20 cellular contexts compared by ENCODE assay signal in genomic region chr7:8582723-8583122, GRCh38.
DNase-seq lines count a peak whose midpoint lies in the region; ATAC-seq, FAIRE-seq and TF ChIP-seq lines count a peak whose summit lies in the region.
"Had no signal": no experiment of that assay in that cellular context is flagged by ENCODE, and none has a peak within 500 bp of the region (broad histone marks: within the 10 kb centered on the region; RNA-seq: fewer than 3 reads in every experiment).

No MANE protein-coding gene starts in this region.

- no peak overlapping the region for H3K27ac Mint-ChIP-seq in CD4-positive, alpha-beta memory T cell
- H3K27ac Mint-ChIP-seq: CD4-positive, alpha-beta T cell; GM23338 had no signal

- TF ChIP-seq POLR2A in K562 (conservative IDR thresholded peaks at IDR 0.05) = no peak

- no peaks in the 10 kb centered on the region for H3K79me1 ChIP-seq in neuronal stem cell (ENCODE audit: low read depth, low read length)

- H3K4me1 ChIP-seq in K562 (replicated peaks in 1 of 2; ENCODE audit: control insufficient read depth in 2 of 2, insufficient read depth in 2 of 2, low read length in 2 of 2) (no peaks in the 10 kb centered on the region), neuronal stem cell (ENCODE audit: control insufficient read depth in 2 of 2, insufficient read depth in 1 of 2, low read depth in 1 of 2, low read length in 2 of 2) (no peaks in the 10 kb centered on the region), upper lobe of right lung (no peaks in the 10 kb centered on the region), smooth muscle cell (ENCODE audit: low read depth) (no peaks in the 10 kb centered on the region)
- no peaks in the 10 kb centered on the region for H3K4me1 ChIP-seq in CD4-positive, alpha-beta memory T cell (ENCODE audit: insufficient read depth, low read length)
- H3K4me1 ChIP-seq: A549 had no signal

- no peak for FAIRE-seq in K562 (lab: Jason Lieb, UNC)
- FAIRE-seq: A549, GM12892, GM18507, H54 had no signal

- no peak overlapping the region for H3K4ac ChIP-seq in neuronal stem cell (ENCODE audit: low read length)

- H3K4me3 ChIP-seq in K562 (no peak overlapping the region), neuronal stem cell (ENCODE audit: low read length in 2 of 2) (no peak overlapping the region), upper lobe of right lung (no peak overlapping the region), smooth muscle cell (no peak overlapping the region)
- no peak overlapping the region for H3K4me3 ChIP-seq in CD4-positive, alpha-beta memory T cell (ENCODE audit: low read length in 2 of 2)
- H3K4me3 ChIP-seq: A549, GM23338 had no signal

- H3K27ac ChIP-seq in K562 (ENCODE audit: extremely low read depth, low read depth, low read length) (no peak overlapping the region), neuronal stem cell (replicated peaks; ENCODE audit: low read length) (no peak overlapping the region), upper lobe of right lung (no peak overlapping the region), smooth muscle cell (ENCODE audit: low read depth) (no peak overlapping the region)
- H3K27ac ChIP-seq in CD4-positive, alpha-beta memory T cell (ENCODE audit: low read depth, low read length) = no peak overlapping the region
- H3K27ac ChIP-seq: 22Rv1, A549, C4-2B had no signal

- TF ChIP-seq EP300 in K562 (IDR thresholded peaks at IDR 0.05; ENCODE audit: low read length) = no peak

- H2BK5ac ChIP-seq in neuronal stem cell (ENCODE audit: low read length) = no peak overlapping the region

- H3K4me2 ChIP-seq in K562 (ENCODE audit: insufficient read depth, low read length) = no peak overlapping the region
- H3K4me2 ChIP-seq in neuronal stem cell (ENCODE audit: insufficient read depth, low read length, poor library complexity, severe bottlenecking) = peak overlapping the region; percentile 11
- no peak overlapping the region for H3K4me2 ChIP-seq in smooth muscle cell
- H3K4me2 ChIP-seq: A549, GM23338 had no signal

- no peak for TF ChIP-seq CTCF in K562 (IDR thresholded peaks at IDR 0.05 in 2 of 3, conservative IDR thresholded peaks at IDR 0.05 in 1 of 3; ENCODE audit: insufficient read depth in 2 of 3, low read depth in 1 of 3, low read length in 3 of 3)
- no peak for TF ChIP-seq CTCF in upper lobe of right lung (IDR thresholded peaks at IDR 0.05)
- no peak for TF ChIP-seq CTCF in smooth muscle cell (IDR thresholded peaks at IDR 0.05; ENCODE audit: borderline replicate concordance, insufficient read depth, poor library complexity, severe bottlenecking)

- H3K9me3 ChIP-seq in K562 (replicated peaks; ENCODE audit: control insufficient read depth, insufficient read depth, low read depth, low read length) (no peaks in the 10 kb centered on the region), neuronal stem cell (replicated peaks in 1 of 2; ENCODE audit: control insufficient read depth in 2 of 2, insufficient read depth in 1 of 2, low read depth in 1 of 2, low read length in 2 of 2) (no peaks in the 10 kb centered on the region), upper lobe of right lung (no peaks in the 10 kb centered on the region), smooth muscle cell (replicated peaks; ENCODE audit: low read depth) (no peaks in the 10 kb centered on the region)
- no peaks in the 10 kb centered on the region for H3K9me3 ChIP-seq in CD4-positive, alpha-beta memory T cell (ENCODE audit: control insufficient read depth in 1 of 2, low read length in 2 of 2)
- H3K9me3 ChIP-seq: A549 had no signal

- POLR2A ChIA-PET in K562 (lab: Yijun Ruan, JAX) = no interaction called here
- POLR2A ChIA-PET in CD4-positive, alpha-beta memory T cell (lab: Charles Lee; ENCODE audit: partially characterized antibody) = no interaction called here

- no peak overlapping the region for H3K9ac ChIP-seq in K562 (ENCODE audit: insufficient read depth in 1 of 2, low read depth in 2 of 2, low read length in 2 of 2)
- no peak overlapping the region for H3K9ac ChIP-seq in neuronal stem cell (ENCODE audit: low read depth, low read length, poor library complexity)
- no peak overlapping the region for H3K9ac ChIP-seq in smooth muscle cell (ENCODE audit: low read depth)

- H3K23ac ChIP-seq in neuronal stem cell (ENCODE audit: low read depth, low read length, poor library complexity) = peak overlapping the region; percentile 67

- no peak overlapping the region for H4K8ac ChIP-seq in neuronal stem cell (ENCODE audit: low read depth, low read length)

- in situ Hi-C loops in K562 (cut with MboI) = no loop called here

- peaks cover 0 to 6% (median 0%) of the 10 kb centered on the region in 8 donors for H3K9me3 Mint-ChIP-seq in CD4-positive, alpha-beta memory T cell
- H3K9me3 Mint-ChIP-seq: CD4-positive, alpha-beta T cell had no signal

- intact Hi-C loops in K562 (cut with micrococcal nuclease) = no loop called here
- intact Hi-C loops in upper lobe of right lung (cut with DNase I) = no loop called here
- intact Hi-C loops in CD4-positive, alpha-beta memory T cell (cut with micrococcal nuclease) = no loop called here

- no peaks in the 10 kb centered on the region for H3K4me1 Mint-ChIP-seq in CD4-positive, alpha-beta memory T cell
- H3K4me1 Mint-ChIP-seq: GM23338 had no signal

- CTCF ChIA-PET in K562 (lab: Yijun Ruan, JAX; ENCODE audit: low intra/inter-chr PET ratio) = no interaction called here
- CTCF ChIA-PET in CD4-positive, alpha-beta memory T cell (lab: Charles Lee; ENCODE audit: partially characterized antibody) = no interaction called here

- peak overlapping the region; percentile 87 for H3K14ac ChIP-seq in neuronal stem cell (ENCODE audit: low read length)

- DNase-seq in NCI-H146 (lab: John Stamatoyannopoulos, UW) (peak; percentile 21), NCI-H146 treated with DMSO at 0.1 percent for 48 hours (lab: John Stamatoyannopoulos, UW; ENCODE audit: unreplicated experiment) (no peak), K562 (ENCODE audit: extremely low read depth in 1 of 4, low spot score in 3 of 4) (no peak), neuronal stem cell (ENCODE audit: low spot score) (no peak), upper lobe of right lung (no peak), smooth muscle cell (lab: John Stamatoyannopoulos, UW; ENCODE audit: unreplicated experiment) (no peak)
- DNase-seq in CD4-positive, alpha-beta memory T cell = no peak
- DNase-seq: AML-193; CD4-positive, alpha-beta T cell; DMS153; DMS79; GDM1; HCEC 1CT had no signal

- ATAC-seq in K562 (no peak), upper lobe of right lung (peak; percentile 22)
- ATAC-seq: A549, GM23338 had no signal

- H3K36me3 Mint-ChIP-seq in CD4-positive, alpha-beta memory T cell = no peaks in the 10 kb centered on the region

- BruUV-seq in K562 (replicated peaks; lab: Mats Ljungman, UMichigan) = no TSS peak

- H3K9me1 ChIP-seq in K562 (ENCODE audit: control insufficient read depth, insufficient read depth, low read length) = no peaks in the 10 kb centered on the region

- H3K27me3 ChIP-seq in K562 (ENCODE audit: control insufficient read depth in 2 of 2, insufficient read depth in 2 of 2, low read length in 2 of 2) (no peaks in the 10 kb centered on the region), neuronal stem cell (ENCODE audit: control insufficient read depth in 3 of 3, insufficient read depth in 3 of 3, low read depth in 1 of 3, low read length in 3 of 3) (no peaks in the 10 kb centered on the region), upper lobe of right lung (no peaks in the 10 kb centered on the region), smooth muscle cell (ENCODE audit: low read depth) (no peaks in the 10 kb centered on the region)
- no peaks in the 10 kb centered on the region for H3K27me3 ChIP-seq in CD4-positive, alpha-beta memory T cell (ENCODE audit: insufficient read depth, low read length)

- H2BK15ac ChIP-seq in neuronal stem cell (ENCODE audit: low read length) = no peak overlapping the region

- no peak overlapping the region for H2BK120ac ChIP-seq in neuronal stem cell (ENCODE audit: low read depth, low read length)

- H3F3A ChIP-seq in smooth muscle cell (ENCODE audit: low read depth) = no peaks in the 10 kb centered on the region

- no peaks in the 10 kb centered on the region for H3K27me3 Mint-ChIP-seq in CD4-positive, alpha-beta memory T cell
- H3K27me3 Mint-ChIP-seq: CD4-positive, alpha-beta T cell had no signal

- no peaks in the 10 kb centered on the region for H3K79me2 ChIP-seq in K562 (ENCODE audit: control insufficient read depth, insufficient read depth, low read length)
- H3K79me2 ChIP-seq in smooth muscle cell (ENCODE audit: low read depth) = no peaks in the 10 kb centered on the region

- H3K36me3 ChIP-seq in K562 (ENCODE audit: control insufficient read depth, insufficient read depth, low read length) (no peaks in the 10 kb centered on the region), neuronal stem cell (replicated peaks in 1 of 2; ENCODE audit: control insufficient read depth in 2 of 2, insufficient read depth in 2 of 2, low read length in 2 of 2) (no peaks in the 10 kb centered on the region), upper lobe of right lung (no peaks in the 10 kb centered on the region), smooth muscle cell (ENCODE audit: low read depth) (no peaks in the 10 kb centered on the region)
- H3K36me3 ChIP-seq in CD4-positive, alpha-beta memory T cell (ENCODE audit: insufficient read depth, low read length) = no peaks in the 10 kb centered on the region

- no peak overlapping the region for H2AK5ac ChIP-seq in neuronal stem cell (ENCODE audit: low read depth, low read length)

- H2AFZ ChIP-seq in K562 (ENCODE audit: low read depth, low read length) (no peak overlapping the region), neuronal stem cell (ENCODE audit: low read length) (no peak overlapping the region), smooth muscle cell (ENCODE audit: low read depth) (no peak overlapping the region)
- H2AFZ ChIP-seq: GM23338 had no signal

- H4K20me1 ChIP-seq in K562 (replicated peaks; ENCODE audit: control insufficient read depth, insufficient read depth, low read length) (no peaks in the 10 kb centered on the region), smooth muscle cell (ENCODE audit: low read depth) (no peaks in the 10 kb centered on the region)

- H2BK12ac ChIP-seq in neuronal stem cell (ENCODE audit: low read length) = no peak overlapping the region

- peak overlapping the region; percentile 85 for H3K18ac ChIP-seq in neuronal stem cell (ENCODE audit: low read length)

- WGBS in K562 (ENCODE audit: insufficient coverage, low coverage, missing lambda C conversion rate) = 0% methylated on average over 3 of the region's 3 CpGs
- WGBS in neuronal stem cell (ENCODE audit: extremely low coverage in 2 of 2, insufficient read length in 2 of 2, insufficient replicate concordance in 1 of 2), 2 donors = no CpG with 5 or more reads among the region's 3 CpGs
- 86% methylated on average over 3 of the region's 3 CpGs for WGBS in smooth muscle cell (ENCODE audit: low lambda C conversion rate)

- H3K4me3 Mint-ChIP-seq in CD4-positive, alpha-beta memory T cell = no peak overlapping the region
- H3K4me3 Mint-ChIP-seq: CD4-positive, alpha-beta T cell; GM23338 had no signal

- no peak overlapping the region for H4K91ac ChIP-seq in neuronal stem cell (ENCODE audit: low read depth, low read length, poor library complexity)

- no peak for TF ChIP-seq RAD21 in K562 (CRISPR knock-in tag; conservative IDR thresholded peaks at IDR 0.05 in 1 of 2, IDR thresholded peaks at IDR 0.05 in 1 of 2)

TF ChIP-seq in K562, 482 proteins besides CTCF, POLR2A, EP300 and RAD21:
- TF ChIP-seq ZFP30 (CRISPR knock-in tag; IDR thresholded peaks at IDR 0.05; ENCODE audit: borderline replicate concordance) (no peak), MEIS2 (IDR thresholded peaks at IDR 0.05; ENCODE audit: partially characterized antibody) (peak; percentile 8)
TF ChIP-seq in K562: peak in this region for 1.
